Comparison of ENCODE assay signal across 13 cellular contexts in the genomic region with DNA sequence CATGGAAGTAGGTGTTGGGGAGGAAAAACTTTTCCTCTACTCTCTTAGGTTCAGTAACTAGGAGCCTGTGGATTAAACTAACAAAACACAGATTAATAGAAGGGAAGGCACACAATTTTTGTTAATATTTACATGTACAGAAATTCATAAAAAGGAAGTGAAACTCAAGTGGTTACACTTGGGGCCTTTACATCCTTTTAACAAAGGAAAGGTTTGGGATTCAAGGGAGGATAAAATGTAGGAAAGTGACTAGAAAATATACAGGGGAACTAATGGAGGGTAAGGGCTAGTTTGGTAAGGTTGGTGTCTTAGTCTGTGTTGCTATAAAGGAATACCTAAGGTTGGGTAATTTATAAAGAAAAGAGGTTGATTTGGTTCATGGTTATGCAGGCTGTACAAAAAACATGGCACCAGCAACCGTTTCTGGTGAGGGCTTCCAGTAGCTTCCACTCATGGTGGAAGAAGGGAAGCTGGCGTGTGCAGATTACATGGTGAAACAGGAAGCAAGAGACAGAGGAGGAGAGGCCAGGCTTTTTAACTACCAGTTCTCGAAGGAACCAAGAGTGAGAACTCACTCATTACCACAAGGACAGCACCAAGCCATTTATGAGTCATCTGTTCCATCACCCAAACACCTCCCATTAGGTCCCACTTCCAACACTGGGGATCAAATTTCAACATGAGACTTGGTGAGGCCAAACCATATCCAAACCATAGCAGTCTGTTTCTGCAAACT.
DNase-seq lines count a peak whose midpoint lies in the region; ATAC-seq and TF ChIP-seq lines count a peak whose summit lies in the region.
"Had no signal": no experiment of that assay in that cellular context is flagged by ENCODE, and none has a peak within 500 bp of the region (broad histone marks: within the 10 kb centered on the region; RNA-seq: fewer than 3 reads in every experiment).

No MANE protein-coding gene starts in this region.

- peaks cover 15% of the 10 kb centered on the region for H3K27me3 Mint-ChIP-seq in Calu3 (ENCODE audit: unreplicated experiment)
- H3K27me3 Mint-ChIP-seq: memory B cell had no signal

- no peaks in the 10 kb centered on the region for H3K36me3 Mint-ChIP-seq in Calu3 (ENCODE audit: insufficient read depth, unreplicated experiment)
- H3K36me3 Mint-ChIP-seq: activated naive CD8-positive, alpha-beta T cell treated with anti-CD3 and anti-CD28 coated beads for 36 hours; memory B cell had no signal

- TF ChIP-seq CTCF in Calu3 (IDR thresholded peaks at IDR 0.05; ENCODE audit: unreplicated experiment), result no peak

- CTCF ChIA-PET in Calu3 (lab: Charles Lee), result no interaction called here

- ATAC-seq in GM18519 (IDR thresholded peaks at IDR 0.05; ENCODE audit: low FRiP score, unreplicated experiment) (peak; percentile 96), GM21723 (IDR thresholded peaks at IDR 0.05; ENCODE audit: unreplicated experiment) (peak; percentile 99), HG03342 (IDR thresholded peaks at IDR 0.05; ENCODE audit: unreplicated experiment) (peak; percentile 95)
- ATAC-seq in stimulated activated naive CD8-positive, alpha-beta T cell treated with anti-CD3 and anti-CD28 coated beads, Interleukin-15, Interleukin-2, amounts not matched to agents 100 U/mL and 50 U/mL, for 24 hours, result no peak

- peak; percentile 33 for DNase-seq in astrocyte of the hippocampus (ENCODE audit: low read depth, low spot score)
- no peak for DNase-seq in stimulated activated naive CD8-positive, alpha-beta T cell treated with anti-CD3 and anti-CD28 coated beads, Interleukin-15, Interleukin-2, amounts not matched to agents 100 U/mL and 50 U/mL, for 24 hours
- DNase-seq in Calu3, result no peak
- DNase-seq in GM03348 (ENCODE audit: low spot score), result no peak
- no peak for DNase-seq in NCI-H146 (lab: John Stamatoyannopoulos, UW)
- DNase-seq: activated naive CD8-positive, alpha-beta T cell treated with anti-CD3 and anti-CD28 coated beads for 36 hours; H9; NCI-H510A treated with DMSO at 0.1 percent for 48 hours; WERI-Rb-1 had no signal

- intact Hi-C loops in Calu3 (cut with micrococcal nuclease; ENCODE audit: unreplicated experiment), result no loop called here

- no peaks in the 10 kb centered on the region for H3K4me1 Mint-ChIP-seq in Calu3 (ENCODE audit: low read depth, unreplicated experiment)
- H3K4me1 Mint-ChIP-seq: activated naive CD8-positive, alpha-beta T cell treated with anti-CD3 and anti-CD28 coated beads for 36 hours; memory B cell had no signal

- no peaks in the 10 kb centered on the region for H3K9me3 Mint-ChIP-seq in Calu3 (ENCODE audit: low read depth, unreplicated experiment)
- H3K9me3 Mint-ChIP-seq: activated naive CD8-positive, alpha-beta T cell treated with anti-CD3 and anti-CD28 coated beads for 36 hours; H9; memory B cell had no signal

- no peak overlapping the region for H3K27ac Mint-ChIP-seq in Calu3 (ENCODE audit: unreplicated experiment)
- H3K27ac Mint-ChIP-seq: activated naive CD8-positive, alpha-beta T cell treated with anti-CD3 and anti-CD28 coated beads for 36 hours; H9; memory B cell had no signal

- H3K4me3 Mint-ChIP-seq in Calu3 (ENCODE audit: low read depth, unreplicated experiment), result no peak overlapping the region
- H3K4me3 Mint-ChIP-seq: activated naive CD8-positive, alpha-beta T cell treated with anti-CD3 and anti-CD28 coated beads for 36 hours; H9; memory B cell had no signal

- no TSS peak for BruUV-seq in Calu3 (replicated peaks; lab: Mats Ljungman, UMichigan)
